ENCODE assay signal across 28 cellular contexts in the genomic region with DNA sequence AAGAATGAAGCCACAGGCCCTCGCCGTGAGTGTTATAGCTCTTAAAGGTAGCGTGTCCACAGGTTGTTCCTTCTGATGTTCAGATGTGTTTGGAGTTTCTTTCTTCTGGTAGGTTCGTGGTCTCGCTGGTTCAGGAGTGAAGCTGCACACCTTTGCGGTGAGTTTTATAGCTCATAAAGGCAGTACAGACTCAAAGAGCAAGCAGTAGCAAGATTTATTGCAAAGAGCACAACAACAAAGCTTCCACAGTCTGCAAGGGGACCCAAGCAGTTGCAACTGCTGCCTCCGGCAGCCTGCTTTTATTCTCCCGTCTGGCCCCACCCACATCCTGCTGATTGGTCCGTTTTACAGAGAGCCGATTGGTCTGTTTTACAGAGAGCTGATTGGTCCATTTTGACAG. TPM values are rescaled to one million over a fixed set of nuclear protein-coding genes. Genes with fewer than 3 reads are reported as not detected.
DNase-seq lines count a peak whose midpoint lies in the region; ATAC-seq and TF ChIP-seq lines count a peak whose summit lies in the region.
"Had no signal": no experiment of that assay in that cellular context is flagged by ENCODE, and none has a peak within 500 bp of the region (broad histone marks: within the 10 kb centered on the region; RNA-seq: fewer than 3 reads in every experiment).

No MANE protein-coding gene starts in this region.

- H3K27me3 ChIP-seq in DND-41 (ENCODE audit: insufficient read depth, low read length, poor library complexity): peaks cover 15% of the 10 kb centered on the region
- H3K27me3 ChIP-seq: BLaER1, upper lobe of left lung had no signal

- H3K4me3 Mint-ChIP-seq in activated naive CD4-positive, alpha-beta T cell treated with anti-CD3 and anti-CD28 coated beads for 36 hours: no peak overlapping the region

- H2AFZ ChIP-seq in DND-41 (ENCODE audit: low read depth, low read length): no peak overlapping the region

- peaks cover 3% of the 10 kb centered on the region; the same call in 1 of the 2 replicates for H3K36me3 ChIP-seq in DND-41 (ENCODE audit: insufficient read depth, low read length)
- H3K36me3 ChIP-seq: prostate gland had no signal

- H3K4me1 Mint-ChIP-seq in activated naive CD4-positive, alpha-beta T cell treated with anti-CD3 and anti-CD28 coated beads for 36 hours (ENCODE audit: low read depth): peaks cover 74% of the 10 kb centered on the region

- peaks cover 9% of the 10 kb centered on the region for H3K4me1 ChIP-seq in DND-41 (ENCODE audit: insufficient read depth, low read length)
- H3K4me1 ChIP-seq: prostate gland had no signal

- ATAC-seq in DND-41 (ENCODE audit: insufficient read depth, low read depth) (no peak), left colon (peak; percentile 61), HG03108 (IDR thresholded peaks at IDR 0.05; ENCODE audit: unreplicated experiment) (no peak)

- H3K27ac ChIP-seq in DND-41 (ENCODE audit: low read length): no peak overlapping the region
- H3K27ac ChIP-seq: BLaER1, epithelial cell of prostate, left ventricle myocardium inferior, prostate gland, upper lobe of left lung had no signal

- no peaks in the 10 kb centered on the region for H3K9me3 ChIP-seq in DND-41 (ENCODE audit: insufficient read depth, low read length, severe bottlenecking)
- H3K9me3 ChIP-seq: prostate gland, upper lobe of left lung had no signal

- intact Hi-C loops in activated naive CD4-positive, alpha-beta T cell treated with anti-CD3 and anti-CD28 coated beads for 36 hours (cut with micrococcal nuclease): no loop called here
- intact Hi-C loops in left colon (cut with DNase I, micrococcal nuclease): no loop called here

- H3K9ac ChIP-seq in DND-41 (ENCODE audit: low read depth, low read length): no peak overlapping the region
- H3K9ac ChIP-seq: BLaER1 had no signal

- H3K79me2 ChIP-seq in DND-41 (ENCODE audit: insufficient read depth, low read length): no peaks in the 10 kb centered on the region

- no peak overlapping the region for H3K4me2 ChIP-seq in DND-41 (ENCODE audit: insufficient read depth, low read length)
- H3K4me2 ChIP-seq: BLaER1 had no signal

- H3K36me3 Mint-ChIP-seq in activated naive CD4-positive, alpha-beta T cell treated with anti-CD3 and anti-CD28 coated beads for 36 hours (ENCODE audit: low read depth): peaks cover 77% of the 10 kb centered on the region

- H3K9me3 Mint-ChIP-seq in activated naive CD4-positive, alpha-beta T cell treated with anti-CD3 and anti-CD28 coated beads for 36 hours: peaks cover 7% of the 10 kb centered on the region

- H3K4me3 ChIP-seq in DND-41 (ENCODE audit: low read depth in 1 of 2, low read length in 2 of 2): no peak overlapping the region
- H3K4me3 ChIP-seq: BLaER1, left ventricle myocardium inferior, prostate gland, upper lobe of left lung had no signal

- CTCF ChIA-PET in activated naive CD4-positive, alpha-beta T cell treated with anti-CD3 and anti-CD28 coated beads for 36 hours (lab: Charles Lee): interaction anchor here (1.2 kb wide), 1 partner anchor 318 kb away, joined by 4 read pairs; no protein-coding TSS in a partner anchor

- no peak for TF ChIP-seq CTCF in DND-41 (IDR thresholded peaks at IDR 0.05; ENCODE audit: borderline replicate concordance, extremely low read depth, low read length, poor library complexity, severe bottlenecking)

- H4K20me1 ChIP-seq in DND-41 (ENCODE audit: insufficient read depth, low read length): peaks cover 16% of the 10 kb centered on the region; the same call in 1 of the 2 replicates

- DNase-seq in activated naive CD4-positive, alpha-beta T cell treated with anti-CD3 and anti-CD28 coated beads for 36 hours: peak; percentile 50
- DNase-seq in activated naive CD4-positive, alpha-beta T cell treated with Interleukin-2 at 50 U/mL for 16 hours: no peak
- DNase-seq in DND-41: peak; percentile 10
- peak; percentile 42 for DNase-seq in activated naive CD4-positive, alpha-beta T cell treated with anti-CD3 and anti-CD28 coated beads, Interleukin-2, amount 50 U/mL, for 16 hours
- peak; percentile 56 to 65 for DNase-seq in left colon
- no peak for DNase-seq in SIG-M5 (lab: John Stamatoyannopoulos, UW)
- DNase-seq in SK-N-DZ (ENCODE audit: low spot score): no peak
- DNase-seq: ACHN; activated CD4-positive, CD25-positive, alpha-beta regulatory T cell treated with anti-CD3 and anti-CD28 coated beads, Interleukin-2, amount 50 U/mL, for 72 hours; activated effector memory CD4-positive, alpha-beta T cell treated with Interleukin-2 at 50 U/mL for 16 hours; amygdala; DMS79; GF-D8; HCEC 1CT; KBM-7; left ventricle myocardium inferior; mesendoderm; NCI-H1105 treated with DMSO at 0.1 percent for 48 hours; NCI-H1930; NCI-H526; Right ventricle myocardium superior; stimulated activated CD8-positive, alpha-beta memory T cell treated with anti-CD3 and anti-CD28 coated beads, Interleukin-4, amount 100 ng/mL, for 48 hours; SW 1271 had no signal

- no peaks in the 10 kb centered on the region for H3K27me3 Mint-ChIP-seq in activated naive CD4-positive, alpha-beta T cell treated with anti-CD3 and anti-CD28 coated beads for 36 hours (ENCODE audit: low read depth)

- H3K27ac Mint-ChIP-seq in activated naive CD4-positive, alpha-beta T cell treated with anti-CD3 and anti-CD28 coated beads for 36 hours: peak overlapping the region; percentile 50

RNA-seq across cellular contexts. Expression of a gene that starts 5.2 kb away (rescaled TPM):
- 10 to 100 TPM; 43.6 to 47.9 TPM for total RNA-seq in activated naive CD4-positive, alpha-beta T cell treated with anti-CD3 and anti-CD28 coated beads for 36 hours
- total RNA-seq in left colon: 10 to 100 TPM; 27.2 to 33.3 TPM
- polyA plus RNA-seq in SK-N-DZ (2014; cell fraction: cytosol; rRNA removed): 3.0 and 4.0 TPM in 2 replicates
- 2.9 and 3.2 TPM in 2 replicates for polyA plus RNA-seq in SK-N-DZ (2014; cell fraction: nucleus; rRNA removed)

Comparison
In these comparisons a context has a peak if more than half of its experiments do, and no peak if none do; other contexts are left out.
1. DNase-seq: peak in activated naive CD4-positive, alpha-beta T cell treated with anti-CD3 and anti-CD28 coated beads for 36 hours (single experiment), DND-41 (single experiment), activated naive CD4-positive, alpha-beta T cell treated with anti-CD3 and anti-CD28 coated beads, Interleukin-2, amount 50 U/mL, for 16 hours (single experiment) and left colon (2 of 2); none in activated naive CD4-positive, alpha-beta T cell treated with Interleukin-2 at 50 U/mL for 16 hours (single experiment), SIG-M5 (single experiment) and SK-N-DZ (single experiment).